20 cellular contexts compared by ENCODE assay signal in the genomic region with DNA sequence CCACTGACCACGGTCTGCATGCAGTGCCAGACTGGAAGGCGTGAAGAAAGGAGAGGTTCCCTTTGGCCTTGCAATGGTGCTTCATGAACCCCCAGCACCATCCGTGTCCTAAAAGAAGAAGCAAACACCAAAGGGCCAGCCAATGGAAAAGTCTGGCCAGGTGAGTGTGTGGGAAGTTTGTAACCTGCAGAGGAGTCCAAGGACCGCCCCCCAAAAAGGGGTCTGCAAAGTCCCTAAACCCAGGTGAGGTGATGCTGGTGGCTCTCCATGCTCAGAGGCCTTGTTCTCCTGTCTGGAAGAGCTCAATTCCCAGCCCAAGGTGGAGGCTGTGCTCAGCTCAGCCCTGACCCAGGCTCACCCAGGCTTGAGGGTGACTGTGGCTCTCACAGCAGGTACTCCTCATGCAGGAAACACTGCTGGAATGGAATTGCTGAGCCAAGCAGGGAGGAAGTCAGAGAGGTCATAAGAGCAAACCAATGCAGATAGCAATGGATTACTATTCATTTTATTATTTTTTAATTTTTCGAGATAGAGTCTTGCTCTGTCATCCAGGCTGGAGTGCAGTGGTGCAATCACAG.
"Had no signal": no experiment of that assay in that cellular context is flagged by ENCODE, and none has a peak within 500 bp of the region (broad histone marks: within the 10 kb centered on the region; RNA-seq: fewer than 3 reads in every experiment).

No MANE protein-coding gene starts in this region.

- H3K27ac Mint-ChIP-seq: immature natural killer cell, naive B cell, nephron progenitor cell had no signal

- H2AFZ ChIP-seq: parathyroid adenoma had no signal

- H3K27ac ChIP-seq: dorsolateral prefrontal cortex, epithelial cell of prostate, esophagus muscularis mucosa, gastrocnemius medialis, heart right ventricle, parathyroid adenoma, sigmoid colon, skin epidermis, upper lobe of left lung, uterus had no signal

- H3K4me3 Mint-ChIP-seq: immature natural killer cell, naive B cell, nephron progenitor cell had no signal

- H3K9me3 ChIP-seq: gastrocnemius medialis, uterus had no signal

- H3K4me1 ChIP-seq: esophagus muscularis mucosa, gastrocnemius medialis, heart right ventricle, parathyroid adenoma, sigmoid colon, upper lobe of left lung, uterus had no signal

- DNase-seq: cortex of kidney; dorsolateral prefrontal cortex; effector memory CD4-positive, alpha-beta T cell; gastrocnemius medialis; heart right ventricle; immature natural killer cell; kidney; left colon; mesendoderm; naive B cell; nephron progenitor cell; sigmoid colon; stimulated activated CD4-positive, alpha-beta T cell treated with anti-CD3 and anti-CD28 coated beads, Interleukin-2, amount 100 ng/mL, for 24 hours; stimulated activated naive CD4-positive, alpha-beta T cell treated with Interleukin-2 at 50 U/mL for 16 hours; uterus had no signal

- H3K27me3 ChIP-seq: dorsolateral prefrontal cortex, esophagus muscularis mucosa, gastrocnemius medialis, sigmoid colon, upper lobe of left lung, uterus had no signal

- H3K36me3 ChIP-seq: esophagus muscularis mucosa, gastrocnemius medialis, heart right ventricle, sigmoid colon, upper lobe of left lung, uterus had no signal

- H3K9me3 Mint-ChIP-seq: immature natural killer cell had no signal

- H3K4me1 Mint-ChIP-seq: immature natural killer cell, naive B cell had no signal

- H3K4me3 ChIP-seq: dorsolateral prefrontal cortex, esophagus muscularis mucosa, gastrocnemius medialis, heart right ventricle, sigmoid colon, skin epidermis, upper lobe of left lung, uterus had no signal

- H3K9ac ChIP-seq: parathyroid adenoma had no signal

- H3K36me3 Mint-ChIP-seq: immature natural killer cell had no signal

- ATAC-seq: gastrocnemius medialis, left colon had no signal

- H3K79me2 ChIP-seq: parathyroid adenoma had no signal
